9 cellular contexts compared by ENCODE assay signal in genomic region chr1:145891143-145891542, GRCh38. TPM values are rescaled to one million over a fixed set of nuclear protein-coding genes. Genes with fewer than 3 reads are reported as not detected.
DNase-seq lines count a peak whose midpoint lies in the region; ATAC-seq and TF ChIP-seq lines count a peak whose summit lies in the region.
"Had no signal": no experiment of that assay in that cellular context is flagged by ENCODE, and none has a peak within 500 bp of the region (broad histone marks: within the 10 kb centered on the region; RNA-seq: fewer than 3 reads in every experiment).

No MANE protein-coding gene starts in this region.

- no peaks in the 10 kb centered on the region for H3K9me3 ChIP-seq in sigmoid colon

- H3K27me3 ChIP-seq in sigmoid colon (no peaks in the 10 kb centered on the region), foreskin keratinocyte (no peaks in the 10 kb centered on the region)

- intact Hi-C loops in sigmoid colon (cut with DNase I), result loop anchor here (5.0 kb wide), 1 partner anchor 34 kb away; the partner anchor contains the start of gene PIAS3

- no peak overlapping the region for H3K4me3 ChIP-seq in fibroblast of mammary gland (ENCODE audit: control insufficient read depth, low read depth, low read length)
- H3K4me3 ChIP-seq in sigmoid colon, result no peak overlapping the region

- WGBS in sigmoid colon, 2 donors, result 16 to 66% methylated on average over 1 of the region's 1 CpG

- POLR2A ChIA-PET in RWPE1 (lab: Yijun Ruan, JAX; ENCODE audit: low non-redundant PET), result no interaction called here

- TF ChIP-seq CTCF in RWPE1 (conservative IDR thresholded peaks at IDR 0.05; ENCODE audit: low read depth) (no peak), fibroblast of mammary gland (conservative IDR thresholded peaks at IDR 0.05; ENCODE audit: control insufficient read depth, insufficient read depth, low read depth, low read length) (no peak), sigmoid colon (IDR thresholded peaks at IDR 0.05) (no peak), foreskin keratinocyte (conservative IDR thresholded peaks at IDR 0.05) (no peak)

- peaks cover 0 to 21% (median 19%) of the 10 kb centered on the region in 4 donors for H3K4me1 ChIP-seq in sigmoid colon
- peaks cover 23% of the 10 kb centered on the region for H3K4me1 ChIP-seq in foreskin keratinocyte

- peak overlapping the region; percentile 99 for H3K27ac ChIP-seq in RWPE1
- peak overlapping the region; percentile 78 to 86 (median 78) for H3K27ac ChIP-seq in sigmoid colon
- H3K27ac ChIP-seq in foreskin keratinocyte, result no peak overlapping the region

- TF ChIP-seq EP300 in sigmoid colon (IDR thresholded peaks at IDR 0.05), result no peak

- ATAC-seq in foreskin keratinocyte, result no peak

- no peak for TF ChIP-seq POLR2A in sigmoid colon (IDR thresholded peaks at IDR 0.05)

- no peaks in the 10 kb centered on the region for H3K36me3 ChIP-seq in sigmoid colon

- peak; percentile 44 for DNase-seq in Daoy (ENCODE audit: low read depth)
- no peak for DNase-seq in RWPE1 (ENCODE audit: low spot score)
- peak; percentile 76 for DNase-seq in fibroblast of mammary gland (ENCODE audit: low read depth)
- no peak for DNase-seq in sigmoid colon
- DNase-seq in activated CD4-positive, alpha-beta T cell treated with anti-CD3 and anti-CD28 coated beads for 1 hour, result no peak
- no peak for DNase-seq in SIG-M5 treated with dmso at 0.1 percent for 504 hours (lab: John Stamatoyannopoulos, UW; ENCODE audit: unreplicated experiment)
- DNase-seq in NCI-H2227 treated with DMSO at 0.1 percent for 48 hours (lab: John Stamatoyannopoulos, UW), result no peak
- no peak for DNase-seq in foreskin keratinocyte

- CTCF ChIA-PET in RWPE1 (lab: Yijun Ruan, JAX), result interaction anchor here (0.6 to 2.6 kb wide), 21 partner anchors 8 to 120 kb away, joined by 3 to 27 read pairs (median 6); partner anchors contain the start of genes ITGA10, NUDT17, PIAS3 and RBM8A

RNA-seq across cellular contexts. Expression of gene ANKRD35, which starts 5.5 kb away (rescaled TPM):
- total RNA-seq in Daoy (2014; rRNA removed; shearing (Covaris generic)), result not detected in 2 replicates
- 10 to 100 TPM in 1 of 4 donors, 1 to 10 TPM in 3; 5.2 to 13.8 (median 8.3) TPM for total RNA-seq in sigmoid colon
- polyA plus RNA-seq in sigmoid colon, result 1 to 10 TPM in 2 of 3 donors, under 1 TPM in 1; 0.46 to 2.1 (median 1.8) TPM
- 0.14 and 0.21 TPM in 2 replicates for total RNA-seq in foreskin keratinocyte
- polyA plus RNA-seq in foreskin keratinocyte, result 0.26 and 0.41 TPM in 2 replicates
- total RNA-seq: naive thymus-derived CD8-positive, alpha-beta T cell had no signal

RNA-seq across cellular contexts. Expression of gene ITGA10, which starts 18.7 kb away (rescaled TPM):
- 0.27 and 0.40 TPM in 2 replicates for total RNA-seq in Daoy (2014; rRNA removed; shearing (Covaris generic))
- 1 to 10 TPM; 2.5 to 7.4 (median 3.0) TPM for total RNA-seq in sigmoid colon
- polyA plus RNA-seq in sigmoid colon, result 1 to 10 TPM in 1 of 3 donors, under 1 TPM in 1, not detected in 1; 0.23 to 1.1 TPM
- 0.78 and 1.1 TPM in 2 replicates for total RNA-seq in foreskin keratinocyte
- polyA plus RNA-seq in foreskin keratinocyte, result 0.31 and 0.59 TPM in 2 replicates
- polyA plus RNA-seq: naive thymus-derived CD8-positive, alpha-beta T cell had no signal

RNA-seq across cellular contexts. Expression of gene PEX11B, which starts 27.4 kb away (rescaled TPM):
- 17.8 and 21.6 TPM in 2 replicates for total RNA-seq in Daoy (2014; rRNA removed; shearing (Covaris generic))
- total RNA-seq in sigmoid colon (10 to 100 TPM; 20.2 to 22.5 (median 20.6) TPM), foreskin keratinocyte (25.4 and 26.8 TPM in 2 replicates)
- polyA plus RNA-seq in sigmoid colon (10 to 100 TPM; 28.6 to 41.8 (median 33.6) TPM), foreskin keratinocyte (31.4 and 32.6 TPM in 2 replicates)

RNA-seq across cellular contexts. Expression of gene PIAS3, which starts 32.3 kb away (rescaled TPM):
- 3.9 and 10.2 TPM in 2 replicates for total RNA-seq in Daoy (2014; rRNA removed; shearing (Covaris generic))
- 10 to 100 TPM; 17.5 to 37.9 (median 21.7) TPM for total RNA-seq in sigmoid colon
- 10 to 100 TPM in 1 of 3 donors, 1 to 10 TPM in 2; 5.4 to 13.8 (median 5.5) TPM for polyA plus RNA-seq in sigmoid colon
- 32.3 TPM in 2 replicates for total RNA-seq in foreskin keratinocyte
- polyA plus RNA-seq in foreskin keratinocyte, result 24.5 and 28.6 TPM in 2 replicates

RNA-seq across cellular contexts. Expression of gene RBM8A, which starts 36.1 kb away (rescaled TPM):
- total RNA-seq in Daoy (2014; rRNA removed; shearing (Covaris generic)), result 596 and 830 TPM in 2 replicates
- total RNA-seq in sigmoid colon (100 to 1,000 TPM in 1 of 4 donors, 10 to 100 TPM in 3; 77.8 to 102 (median 96.8) TPM), foreskin keratinocyte (174 and 204 TPM in 2 replicates)
- polyA plus RNA-seq in sigmoid colon (100 to 1,000 TPM in 2 of 3 donors, 10 to 100 TPM in 1; 87.1 to 138 (median 101) TPM), foreskin keratinocyte (227 and 256 TPM in 2 replicates)

Comparison
In these comparisons a context has a peak if more than half of its experiments do, and no peak if none do; other contexts are left out.
1. DNase-seq: peak in Daoy (single experiment) and fibroblast of mammary gland (single experiment); none in RWPE1 (single experiment), sigmoid colon (single experiment), activated CD4-positive, alpha-beta T cell treated with anti-CD3 and anti-CD28 coated beads for 1 hour (single experiment), SIG-M5 treated with dmso at 0.1 percent for 504 hours (single experiment), NCI-H2227 treated with DMSO at 0.1 percent for 48 hours (single experiment) and foreskin keratinocyte (0 of 2).